ENCODE assay signal across 25 cellular contexts in genomic region chr3:15094187-15094875, GRCh38.
"Had no signal": no experiment of that assay in that cellular context is flagged by ENCODE, and none has a peak within 500 bp of the region (broad histone marks: within the 10 kb centered on the region; RNA-seq: fewer than 3 reads in every experiment).

No MANE protein-coding gene starts in this region.

- H3K36me3 ChIP-seq: breast epithelium had no signal

- H3K9me3 ChIP-seq: breast epithelium had no signal

- H3K27me3 ChIP-seq: breast epithelium had no signal

- DNase-seq: activated CD4-positive, alpha-beta T cell treated with anti-CD3 and anti-CD28 coated beads for 48 hours; activated CD4-positive, alpha-beta T cell treated with anti-CD3 and anti-CD28 coated beads, Interleukin-2, amount 50 U/mL, for 48 hours; activated CD4-positive, CD25-positive, alpha-beta regulatory T cell treated with anti-CD3 and anti-CD28 coated beads, Interleukin-2, amount 50 U/mL, for 72 hours; activated CD8-positive, alpha-beta memory T cell treated with anti-CD3 and anti-CD28 coated beads, Interleukin-2, amount 10 ng/mL, durations not matched to agents 7 days and 5 days; activated effector memory CD4-positive, alpha-beta T cell treated with Interleukin-2 at 50 U/mL for 16 hours; activated naive CD4-positive, alpha-beta T cell; activated naive CD8-positive, alpha-beta T cell treated with anti-CD3 and anti-CD28 coated beads, Interleukin-2, amount 50 U/mL, for 24 hours; activated T-cell treated with anti-CD3 and anti-CD28 coated beads, Interleukin-2, amount 50 U/mL, for 24 hours; amygdala; caudate nucleus; IMR-90; Kasumi-1; KBM-7; NCI-H1930; NCI-H2107; NCI-H2171 treated with DMSO at 0.1 percent for 48 hours; NCI-H226; NCI-H526; NCI-H82; SIG-M5; T-helper 17 cell; T-helper 9 cell had no signal

- H3K4me3 ChIP-seq: breast epithelium had no signal

- H3K27ac ChIP-seq: breast epithelium had no signal

- ATAC-seq: activated CD8-positive, alpha-beta memory T cell treated with anti-CD3 and anti-CD28 coated beads, Interleukin-2, amount 10 ng/mL, durations not matched to agents 7 days and 5 days; activated naive CD4-positive, alpha-beta T cell treated with anti-CD3 and anti-CD28 coated beads, Interleukin-2, amount 50 U/mL, for 72 hours; activated naive CD8-positive, alpha-beta T cell treated with anti-CD3 and anti-CD28 coated beads, Interleukin-2, amount 50 U/mL, for 24 hours; T-helper 17 cell; WTC11 had no signal
